In the genomic region with DNA sequence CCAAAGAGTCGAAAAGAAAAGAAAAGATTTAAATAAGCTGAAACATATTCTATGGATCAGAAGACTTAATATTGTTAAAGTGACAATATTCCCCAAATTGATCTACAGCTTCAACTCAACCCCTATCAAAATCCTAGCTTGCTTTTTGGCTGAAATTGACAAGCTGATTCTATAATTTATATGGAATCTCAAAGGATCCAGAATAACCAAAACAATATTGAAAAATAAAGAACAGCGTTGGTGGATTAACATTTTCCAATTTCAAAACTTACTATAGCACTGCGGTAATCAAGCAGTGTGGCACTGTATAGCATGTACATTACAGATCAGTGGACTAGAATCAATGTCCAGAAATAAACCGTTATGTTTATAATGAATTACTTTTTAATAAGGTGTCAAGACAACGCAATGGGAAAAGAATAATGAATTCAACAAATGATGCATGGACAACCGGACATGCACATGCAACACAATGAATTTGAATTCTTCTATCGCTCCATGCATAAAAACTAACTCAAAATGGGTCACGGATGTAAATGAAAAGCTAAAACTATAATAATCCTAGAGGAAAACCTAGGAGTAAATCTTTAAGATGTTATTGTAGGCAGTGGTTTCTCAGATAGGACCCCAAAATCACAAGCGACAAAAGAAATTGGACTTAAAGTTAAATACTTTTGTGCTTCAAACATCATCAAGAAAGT, we compare ENCODE assay signal across 18 cellular contexts. TPM values are rescaled to one million over a fixed set of nuclear protein-coding genes. Genes with fewer than 3 reads are reported as not detected.
A peak's percentile ranks its signal among the peaks of the same experiment; 100 is the strongest.
DNase-seq lines count a peak whose midpoint lies in the region; ATAC-seq, FAIRE-seq and TF ChIP-seq lines count a peak whose summit lies in the region.
"Had no signal": no experiment of that assay in that cellular context is flagged by ENCODE, and none has a peak within 500 bp of the region (broad histone marks: within the 10 kb centered on the region; RNA-seq: fewer than 3 reads in every experiment).

No MANE protein-coding gene starts in this region.

- H3K36me3 ChIP-seq in Karpas-422 (ENCODE audit: insufficient read depth, low read length) (peaks cover 24% of the 10 kb centered on the region), K562 (ENCODE audit: control insufficient read depth, insufficient read depth, low read length) (no peaks in the 10 kb centered on the region), osteoblast (ENCODE audit: insufficient read depth, low read length) (no peaks in the 10 kb centered on the region)
- H3K36me3 ChIP-seq: esophagus muscularis mucosa, MG63 had no signal

- CTCF ChIA-PET in K562 (lab: Yijun Ruan, JAX; ENCODE audit: low intra/inter-chr PET ratio) = no interaction called here

- peaks cover 78% of the 10 kb centered on the region for H3K27me3 Mint-ChIP-seq in T-helper 2 cell treated with Interferon-gamma antibody and Interleukin-4, amounts not matched to agents 5 μg/mL and 100 μg/mL, for 36 hours (ENCODE audit: low read depth)

- H3K9me1 ChIP-seq in K562 (ENCODE audit: control insufficient read depth, insufficient read depth, low read length) = no peaks in the 10 kb centered on the region

- H3K4me1 ChIP-seq in Karpas-422 (ENCODE audit: low read length) (peaks cover 77% of the 10 kb centered on the region), K562 (replicated peaks in 1 of 2; ENCODE audit: control insufficient read depth in 2 of 2, insufficient read depth in 2 of 2, low read length in 2 of 2) (peaks cover 24 to 26% of the 10 kb centered on the region in 2 experiments), osteoblast (ENCODE audit: insufficient read depth, low read length) (no peaks in the 10 kb centered on the region)

- no peak for DNase-seq in T-helper 2 cell treated with Interferon-gamma antibody and Interleukin-4, amounts not matched to agents 5 μg/mL and 100 μg/mL, for 36 hours (ENCODE audit: low spot score)
- DNase-seq in T-helper 2 cell (no peak), Karpas-422 (peak; percentile 78), K562 (ENCODE audit: extremely low read depth in 1 of 4, low spot score in 3 of 4) (no peak), osteoblast (ENCODE audit: insufficient read length, low spot score, missing footprints) (peak; percentile 66), omental fat pad (ENCODE audit: low spot score) (no peak), GM20000 (ENCODE audit: low spot score) (no peak), OCI-M2 (lab: John Stamatoyannopoulos, UW; ENCODE audit: unreplicated experiment) (no peak)
- DNase-seq: 8988T; CD4-positive, CD25-positive, alpha-beta regulatory T cell; EL; MG63; NCI-H2029 treated with DMSO at 0.1 percent for 48 hours; RPMI8226; stimulated activated CD4-positive, alpha-beta T cell treated with anti-CD3 and anti-CD28 coated beads, Interleukin-12 subunit alpha, Interleukin-12 subunit beta, amount 100 ng/mL, for 4 hours had no signal

- peaks cover 2% of the 10 kb centered on the region for H3K36me3 Mint-ChIP-seq in T-helper 2 cell treated with Interferon-gamma antibody and Interleukin-4, amounts not matched to agents 5 μg/mL and 100 μg/mL, for 36 hours (ENCODE audit: low read depth)
- H3K36me3 Mint-ChIP-seq: CD4-positive, CD25-positive, alpha-beta regulatory T cell had no signal

- peaks cover 55% of the 10 kb centered on the region for H3K79me2 ChIP-seq in Karpas-422 (ENCODE audit: low read length)
- H3K79me2 ChIP-seq in K562 (ENCODE audit: control insufficient read depth, insufficient read depth, low read length) = no peaks in the 10 kb centered on the region
- no peaks in the 10 kb centered on the region for H3K79me2 ChIP-seq in osteoblast (ENCODE audit: insufficient read depth, low read length)

- H2AFZ ChIP-seq in Karpas-422 (ENCODE audit: low read length) (no peak overlapping the region), K562 (ENCODE audit: low read depth, low read length) (no peak overlapping the region), osteoblast (ENCODE audit: low read length) (no peak overlapping the region)

- no peaks in the 10 kb centered on the region for H3K9me3 ChIP-seq in Karpas-422 (ENCODE audit: low read length)
- no peaks in the 10 kb centered on the region for H3K9me3 ChIP-seq in K562 (replicated peaks; ENCODE audit: control insufficient read depth, insufficient read depth, low read depth, low read length)
- no peaks in the 10 kb centered on the region for H3K9me3 ChIP-seq in osteoblast (ENCODE audit: low read depth, low read length)
- H3K9me3 ChIP-seq: esophagus muscularis mucosa, MG63, psoas muscle had no signal

- no peak overlapping the region for H3K27ac Mint-ChIP-seq in T-helper 2 cell treated with Interferon-gamma antibody and Interleukin-4, amounts not matched to agents 5 μg/mL and 100 μg/mL, for 36 hours
- H3K27ac Mint-ChIP-seq: activated CD4-positive, alpha-beta T cell treated with anti-CD3 and anti-CD28 coated beads for 36 hours; CD4-positive, CD25-positive, alpha-beta regulatory T cell had no signal

- H3K4me2 ChIP-seq in Karpas-422 (ENCODE audit: low read depth, low read length, poor library complexity, severe bottlenecking) (peak overlapping the region; percentile 95), K562 (ENCODE audit: insufficient read depth, low read length) (no peak overlapping the region), osteoblast (ENCODE audit: insufficient read depth, low read length) (no peak overlapping the region)

- peak overlapping the region; percentile 78 for H3K4me3 Mint-ChIP-seq in T-helper 2 cell treated with Interferon-gamma antibody and Interleukin-4, amounts not matched to agents 5 μg/mL and 100 μg/mL, for 36 hours

- WGBS in K562 (ENCODE audit: insufficient coverage, low coverage, missing lambda C conversion rate) = 47% methylated on average over 9 of the region's 9 CpGs

- no peak for ATAC-seq in K562
- ATAC-seq in omental fat pad (ENCODE audit: low FRiP score) = no peak

- no peaks in the 10 kb centered on the region for H3K9me3 Mint-ChIP-seq in T-helper 2 cell treated with Interferon-gamma antibody and Interleukin-4, amounts not matched to agents 5 μg/mL and 100 μg/mL, for 36 hours

- TF ChIP-seq CTCF in K562 (IDR thresholded peaks at IDR 0.05 in 2 of 3, conservative IDR thresholded peaks at IDR 0.05 in 1 of 3; ENCODE audit: insufficient read depth in 2 of 3, low read depth in 1 of 3, low read length in 3 of 3) (no peak), osteoblast (IDR thresholded peaks at IDR 0.05; ENCODE audit: extremely low read depth, low read depth, low read length) (no peak), omental fat pad (IDR thresholded peaks at IDR 0.05) (no peak), GM20000 (IDR thresholded peaks at IDR 0.05; ENCODE audit: extremely low read depth, missing control alignments) (no peak)

- no peak for FAIRE-seq in K562 (lab: Jason Lieb, UNC)

- in situ Hi-C loops in K562 (cut with MboI) = no loop called here

- H3K27me3 ChIP-seq in Karpas-422 (ENCODE audit: low read length) (no peaks in the 10 kb centered on the region), K562 (ENCODE audit: control insufficient read depth in 2 of 2, insufficient read depth in 2 of 2, low read length in 2 of 2) (peaks cover 0 to 14% of the 10 kb centered on the region in 2 experiments; a peak in 3 of 5 replicates), osteoblast (ENCODE audit: insufficient read depth, low read length) (peaks cover 40% of the 10 kb centered on the region)

- H3K4me1 Mint-ChIP-seq in T-helper 2 cell treated with Interferon-gamma antibody and Interleukin-4, amounts not matched to agents 5 μg/mL and 100 μg/mL, for 36 hours (ENCODE audit: low read depth) = peaks cover 9% of the 10 kb centered on the region

- peak overlapping the region; percentile 81 for H3K4me3 ChIP-seq in Karpas-422 (ENCODE audit: low read length)
- no peak overlapping the region for H3K4me3 ChIP-seq in K562
- no peak overlapping the region for H3K4me3 ChIP-seq in osteoblast (ENCODE audit: insufficient read depth, low read length)
- H3K4me3 ChIP-seq: MG63 had no signal

- peak overlapping the region; percentile 91 for H3K9ac ChIP-seq in Karpas-422 (ENCODE audit: low read length)
- H3K9ac ChIP-seq in K562 (ENCODE audit: insufficient read depth in 1 of 2, low read depth in 2 of 2, low read length in 2 of 2) = no peak overlapping the region

- H4K20me1 ChIP-seq in Karpas-422 (ENCODE audit: insufficient read depth, low read depth, low read length) (peaks cover 11% of the 10 kb centered on the region), K562 (replicated peaks; ENCODE audit: control insufficient read depth, insufficient read depth, low read length) (no peaks in the 10 kb centered on the region), osteoblast (ENCODE audit: insufficient read depth, low read length) (no peaks in the 10 kb centered on the region)

- POLR2A ChIA-PET in K562 (lab: Yijun Ruan, JAX) = interaction anchor here (0.7 kb wide), 1 partner anchor 15 kb away, joined by 3 read pairs; no protein-coding TSS in a partner anchor

- H3K9me2 ChIP-seq in Karpas-422 (replicated peaks; ENCODE audit: insufficient read depth, low read length) = no peaks in the 10 kb centered on the region

- BruUV-seq in K562 (replicated peaks; lab: Mats Ljungman, UMichigan) = no TSS peak

- no peak for TF ChIP-seq RAD21 in K562 (CRISPR knock-in tag; conservative IDR thresholded peaks at IDR 0.05 in 1 of 2, IDR thresholded peaks at IDR 0.05 in 1 of 2)

- intact Hi-C loops in K562 (cut with micrococcal nuclease) = loop anchor here (10.0 kb wide), 1 partner anchor 118 kb away; no protein-coding TSS in a partner anchor

- no peak for TF ChIP-seq POLR2A in K562 (conservative IDR thresholded peaks at IDR 0.05)

- H3K27ac ChIP-seq in Karpas-422 (ENCODE audit: low read length) (peak overlapping the region; percentile 98), K562 (ENCODE audit: extremely low read depth, low read depth, low read length) (no peak overlapping the region), osteoblast (ENCODE audit: low read depth, low read length) (no peak overlapping the region)
- H3K27ac ChIP-seq: psoas muscle had no signal

- no peak for TF ChIP-seq EP300 in K562 (IDR thresholded peaks at IDR 0.05; ENCODE audit: low read length)

RNA-seq across cellular contexts. Expression of a gene that starts 1.6 kb away (rescaled TPM):
- total RNA-seq in Karpas-422 (2014; rRNA removed; shearing (Covaris generic); ENCODE audit: low replicate concordance) = 480 and 661 TPM in 2 replicates
- 3.5 and 4.3 TPM in 2 replicates for total RNA-seq in K562 (2011; cell fraction: chromatin; rRNA removed; ENCODE audit: low replicate concordance)
- total RNA-seq in K562 (2011; cell fraction: nucleolus; rRNA removed) = 2.2 and 3.8 TPM in 2 replicates
- 2.5 and 2.6 TPM in 2 replicates for total RNA-seq in K562 (2011; cell fraction: nucleoplasm; rRNA removed)
- total RNA-seq in K562 (2014; rRNA removed) (1.1 and 1.9 TPM in 2 replicates), K562 (2014; rRNA removed; fragmentation: Illumina TruSeq; extraction: Trizol) (0.51 and 0.73 TPM in 2 replicates), K562 (2015; rRNA removed; fragmentation: Illumina TruSeq; extraction: Trizol) (1.8 and 1.9 TPM in 2 replicates), K562 (2021) (0.92 and 2.0 TPM in 2 replicates), osteoblast (not detected in 2 replicates), omental fat pad (100 to 1,000 TPM in 2 of 4 donors, 10 to 100 TPM in 2; 40.6 to 153 (median 78.0) TPM)
- polyA plus RNA-seq in K562 (2011; rRNA removed) (0.74 and 6.5 TPM in 2 replicates), K562 (2014; fragmentation: Illumina TruSeq; extraction: Trizol) (1.4 and 1.5 TPM in 2 replicates), K562 (2014; fragmentation: Nextera tagmentation; extraction: Ambion mirVana) (under 1 TPM; 0.10 to 0.13 TPM), K562 (2014; rRNA removed) (1.6 and 2.4 TPM in 2 replicates)
- 0.61 and 3.8 TPM in 2 replicates for polyA plus RNA-seq in K562 (2011; cell fraction: cytosol; rRNA removed)
- polyA plus RNA-seq in K562 (2011; cell fraction: nucleus; rRNA removed) = 10.6 and 47.2 TPM in 2 replicates
- 4.9 and 23.7 TPM in 2 replicates for polyA plus RNA-seq in K562 (2012)
- polyA minus RNA-seq in K562 (2011; rRNA and poly(A)+ RNA removed) = 0.46 and 3.2 TPM in 2 replicates
- polyA minus RNA-seq in K562 (2011; cell fraction: cytosol; rRNA and poly(A)+ RNA removed) = 2.5 TPM in 1 of 2 replicates, not detected in the other
- polyA minus RNA-seq in K562 (2011; cell fraction: nucleus; rRNA and poly(A)+ RNA removed) = 2.0 and 18.2 TPM in 2 replicates

RNA-seq across cellular contexts. Expression of a gene that starts 57.0 kb away (rescaled TPM):
- 3.2 and 9.7 TPM in 2 replicates for total RNA-seq in Karpas-422 (2014; rRNA removed; shearing (Covaris generic); ENCODE audit: low replicate concordance)
- total RNA-seq in K562 (2011; cell fraction: chromatin; rRNA removed; ENCODE audit: low replicate concordance) = not detected in 2 replicates
- total RNA-seq in K562 (2011; cell fraction: nucleolus; rRNA removed) = not detected in 2 replicates
- 0.22 TPM in 1 of 2 replicates, not detected in the other for total RNA-seq in K562 (2011; cell fraction: nucleoplasm; rRNA removed)
- total RNA-seq in K562 (2014; rRNA removed) = not detected in 2 replicates
- not detected in 2 replicates for total RNA-seq in K562 (2014; rRNA removed; fragmentation: Illumina TruSeq; extraction: Trizol)
- total RNA-seq in K562 (2015; rRNA removed; fragmentation: Illumina TruSeq; extraction: Trizol) = 0.11 TPM in 1 of 2 replicates, not detected in the other
- 0.07 and 0.13 TPM in 2 replicates for total RNA-seq in K562 (2021)
- 0.06 and 0.08 TPM in 2 replicates for polyA plus RNA-seq in K562 (2011; rRNA removed)
- polyA plus RNA-seq in K562 (2011; cell fraction: cytosol; rRNA removed) = 0.01 and 0.19 TPM in 2 replicates
- polyA plus RNA-seq in K562 (2011; cell fraction: nucleus; rRNA removed) = 0.17 and 0.20 TPM in 2 replicates
- 0.12 and 0.17 TPM in 2 replicates for polyA plus RNA-seq in K562 (2012)
- polyA plus RNA-seq in K562 (2014; fragmentation: Illumina TruSeq; extraction: Trizol) = 0.06 TPM in 1 of 2 replicates, not detected in the other
- polyA plus RNA-seq in K562 (2014; fragmentation: Nextera tagmentation; extraction: Ambion mirVana) = under 1 TPM; 0.03 to 0.10 TPM
- polyA plus RNA-seq in K562 (2014; rRNA removed) = 0.04 TPM in 1 of 2 replicates, not detected in the other
- not detected in 2 replicates for polyA minus RNA-seq in K562 (2011; rRNA and poly(A)+ RNA removed)
- polyA minus RNA-seq in K562 (2011; cell fraction: cytosol; rRNA and poly(A)+ RNA removed) = not detected in 2 replicates
- 0.13 TPM in 1 of 2 replicates, not detected in the other for polyA minus RNA-seq in K562 (2011; cell fraction: nucleus; rRNA and poly(A)+ RNA removed)
- total RNA-seq in osteoblast = under 0.01 TPM in 1 of 2 replicates, not detected in the other
- not detected for total RNA-seq in omental fat pad
- total RNA-seq: activated CD4-positive, alpha-beta T cell treated with anti-CD3 and anti-CD28 coated beads for 36 hours; CD4-positive, CD25-positive, alpha-beta regulatory T cell; esophagus muscularis mucosa; psoas muscle had no signal
- polyA plus RNA-seq: psoas muscle had no signal

Comparison
In these comparisons a context has a peak if more than half of its experiments do, and no peak if none do; other contexts are left out.
1. DNase-seq: peak in Karpas-422 (single experiment) and osteoblast (single experiment); none in T-helper 2 cell treated with Interferon-gamma antibody and Interleukin-4, amounts not matched to agents 5 μg/mL and 100 μg/mL, for 36 hours (single experiment), T-helper 2 cell (0 of 5), K562 (0 of 4), omental fat pad (single experiment), GM20000 (single experiment) and OCI-M2 (single experiment).
2. RNA of a gene that starts 1.6 kb away (total RNA-seq): 480 to 661 TPM in Karpas-422 and 40.6 to 153 TPM in omental fat pad; 0.51 to 4.3 TPM in K562 and not detected in osteoblast; every median in the first group is over 4 times any median in the second.